Comparison of ENCODE assay signal across 19 cellular contexts in genomic region chr13:79456656-79457365, GRCh38. TPM values are rescaled to one million over a fixed set of nuclear protein-coding genes. Genes with fewer than 3 reads are reported as not detected.
DNase-seq lines count a peak whose midpoint lies in the region; ATAC-seq and TF ChIP-seq lines count a peak whose summit lies in the region.
"Had no signal": no experiment of that assay in that cellular context is flagged by ENCODE, and none has a peak within 500 bp of the region (broad histone marks: within the 10 kb centered on the region; RNA-seq: fewer than 3 reads in every experiment).

No MANE protein-coding gene starts in this region.

- H3K4me3 ChIP-seq in osteoblast (ENCODE audit: insufficient read depth, low read length) (no peak overlapping the region), dorsolateral prefrontal cortex (no peak overlapping the region)
- H3K4me3 ChIP-seq: cardiac muscle cell, psoas muscle, SJSA1, skin epidermis had no signal

- no peaks in the 10 kb centered on the region for H3K9me3 ChIP-seq in osteoblast (ENCODE audit: low read depth, low read length)
- H3K9me3 ChIP-seq: psoas muscle, SJSA1 had no signal

- H3K4me2 ChIP-seq in osteoblast (ENCODE audit: insufficient read depth, low read length) = no peak overlapping the region

- no peak overlapping the region for H2AFZ ChIP-seq in osteoblast (ENCODE audit: low read length)

- ATAC-seq in GM18868 (IDR thresholded peaks at IDR 0.05; ENCODE audit: unreplicated experiment) = peak; percentile 16
- peak; percentile 26 for ATAC-seq in GM21526 (IDR thresholded peaks at IDR 0.05; ENCODE audit: low FRiP score, unreplicated experiment)
- ATAC-seq in HG03280 (IDR thresholded peaks at IDR 0.05; ENCODE audit: unreplicated experiment) = peak; percentile 40
- ATAC-seq: left lobe of liver, psoas muscle had no signal

- H3K27me3 ChIP-seq in osteoblast (ENCODE audit: insufficient read depth, low read length) (no peaks in the 10 kb centered on the region), dorsolateral prefrontal cortex (no peaks in the 10 kb centered on the region)
- H3K27me3 ChIP-seq: cardiac muscle cell, SJSA1 had no signal

- DNase-seq in osteoblast (ENCODE audit: insufficient read length, low spot score, missing footprints) (no peak), dorsolateral prefrontal cortex (no peak), NCI-H748 (lab: John Stamatoyannopoulos, UW; ENCODE audit: unreplicated experiment) (no peak), kidney glomerular epithelial cell (lab: John Stamatoyannopoulos, UW) (no peak)
- DNase-seq: activated CD8-positive, alpha-beta memory T cell treated with anti-CD3 and anti-CD28 coated beads, Interleukin-2, amount 50 U/mL, for 48 hours; activated naive CD8-positive, alpha-beta T cell treated with anti-CD3 and anti-CD28 coated beads, Interleukin-2, amount 10 ng/mL, durations not matched to agents 7 days and 5 days; dermis blood vessel endothelial cell; erythroblast; NCI-H1436; NCI-H2227 treated with DMSO at 0.1 percent for 48 hours; psoas muscle; stimulated activated CD4-positive, alpha-beta T cell treated with anti-CD3 and anti-CD28 coated beads, Interleukin-4, amount 100 ng/mL, for 4 hours had no signal

- peaks cover 28% of the 10 kb centered on the region for H3K4me1 ChIP-seq in osteoblast (ENCODE audit: insufficient read depth, low read length)
- H3K4me1 ChIP-seq: psoas muscle had no signal

- intact Hi-C loops in dorsolateral prefrontal cortex (cut with DNase I) = no loop called here

- H3K79me2 ChIP-seq in osteoblast (ENCODE audit: insufficient read depth, low read length) = no peaks in the 10 kb centered on the region

- peak overlapping the region; percentile 52 for H3K27ac ChIP-seq in osteoblast (ENCODE audit: low read depth, low read length)
- H3K27ac ChIP-seq in dorsolateral prefrontal cortex = no peak overlapping the region
- H3K27ac ChIP-seq: cardiac muscle cell, psoas muscle, SJSA1, skin epidermis had no signal

- no peaks in the 10 kb centered on the region for H3K36me3 ChIP-seq in osteoblast (ENCODE audit: insufficient read depth, low read length)
- H3K36me3 ChIP-seq: cardiac muscle cell, SJSA1 had no signal

- H4K20me1 ChIP-seq in osteoblast (ENCODE audit: insufficient read depth, low read length) = no peaks in the 10 kb centered on the region

- TF ChIP-seq CTCF in osteoblast (IDR thresholded peaks at IDR 0.05; ENCODE audit: extremely low read depth, low read depth, low read length) (no peak), dorsolateral prefrontal cortex (IDR thresholded peaks at IDR 0.05 in 54 of 56, conservative IDR thresholded peaks at IDR 0.05 in 2 of 56; ENCODE audit: low read depth in 1 of 56, partially characterized antibody in 56 of 56) (no peak)

RNA-seq across cellular contexts. Expression of gene NDFIP2, which starts 24.1 kb away (rescaled TPM):
- total RNA-seq in osteoblast = 47.1 and 56.5 TPM in 2 replicates
- total RNA-seq in dorsolateral prefrontal cortex = 100 to 1,000 TPM in 93 of 120 experiments, 10 to 100 TPM in 27; 61.3 to 160 (median 114) TPM

RNA-seq across cellular contexts. Expression of gene RBM26, which starts 50.8 kb away (rescaled TPM):
- total RNA-seq in osteoblast (32.7 and 35.5 TPM in 2 replicates), dorsolateral prefrontal cortex (10 to 100 TPM; 53.5 to 90.2 (median 73.7) TPM)
